ENCODE assay signal across 24 cellular contexts in the genomic region with DNA sequence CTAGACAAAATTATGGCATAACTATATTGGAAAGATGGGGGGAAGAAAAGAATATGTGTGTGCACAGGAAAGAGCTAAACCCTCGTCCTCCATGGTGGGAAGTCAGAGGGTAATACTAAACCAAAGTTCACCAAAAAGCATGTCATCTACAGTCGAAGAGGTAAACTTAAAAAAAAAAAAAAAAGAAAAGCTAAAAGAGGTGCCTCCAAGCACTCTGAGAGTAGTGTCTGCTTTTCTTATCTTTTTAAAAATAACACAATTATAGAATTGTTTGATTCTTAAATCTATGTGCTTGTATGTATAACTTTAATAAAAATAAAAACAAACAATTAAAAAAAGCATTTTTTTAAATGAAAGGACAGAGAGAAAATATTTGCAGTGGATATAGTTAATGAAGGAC.
DNase-seq lines count a peak whose midpoint lies in the region; ATAC-seq, FAIRE-seq and TF ChIP-seq lines count a peak whose summit lies in the region.
"Had no signal": no experiment of that assay in that cellular context is flagged by ENCODE, and none has a peak within 500 bp of the region (broad histone marks: within the 10 kb centered on the region; RNA-seq: fewer than 3 reads in every experiment).

No MANE protein-coding gene starts in this region.

- peak; percentile 32 for FAIRE-seq in kidney (lab: Jason Lieb, UNC)
- FAIRE-seq: A204.1, GM12891, GM19239 had no signal

- H3K27ac ChIP-seq in kidney (ENCODE audit: low read depth in 2 of 2, low read length in 2 of 2): no peak overlapping the region
- H3K27ac ChIP-seq: BLaER1 had no signal

- TF ChIP-seq CTCF in kidney (IDR thresholded peaks at IDR 0.05; ENCODE audit: borderline replicate concordance, extremely low read depth, insufficient read depth) (no peak), omental fat pad (IDR thresholded peaks at IDR 0.05) (no peak)

- no peak overlapping the region for H3K4me3 ChIP-seq in kidney (ENCODE audit: low read length in 2 of 2)
- H3K4me3 ChIP-seq: BLaER1 had no signal

- no peak overlapping the region for H3K9ac ChIP-seq in kidney (ENCODE audit: low read length in 2 of 2)
- H3K9ac ChIP-seq: BLaER1 had no signal

- intact Hi-C loops in kidney (cut with DNase I): no loop called here

- H3K9me3 ChIP-seq in kidney (ENCODE audit: control insufficient read depth in 1 of 2, low read length in 2 of 2): peaks cover 0 to 6% of the 10 kb centered on the region in 2 donors
- H3K9me3 ChIP-seq: BE2C had no signal

- H3K36me3 ChIP-seq in kidney (ENCODE audit: control insufficient read depth in 1 of 2, insufficient read depth in 2 of 2, low read length in 2 of 2): no peaks in the 10 kb centered on the region
- H3K36me3 ChIP-seq: BE2C, BLaER1 had no signal

- ATAC-seq in omental fat pad (ENCODE audit: low FRiP score): no peak
- ATAC-seq in HG03196 (IDR thresholded peaks at IDR 0.05; ENCODE audit: unreplicated experiment): no peak
- ATAC-seq in GM21367 (IDR thresholded peaks at IDR 0.05; ENCODE audit: unreplicated experiment): no peak

- DNase-seq in SK-N-DZ (ENCODE audit: low spot score) (peak; percentile 91), kidney (no peak), omental fat pad (ENCODE audit: low spot score) (no peak)
- DNase-seq: 8988T; ACHN; BE2C; C1 segment of cervical spinal cord; CD4-positive, alpha-beta memory T cell; CD4-positive, CD25-positive, alpha-beta regulatory T cell; CD8-positive, alpha-beta memory T cell; COR-L47; DMS 273 treated with DMSO at 0.1 percent for 48 hours; DMS153; DMS53; DMS79; DND-41; EL; GF-D8 had no signal

- H3K4me1 ChIP-seq in kidney (ENCODE audit: control insufficient read depth in 1 of 2, insufficient read depth in 1 of 2, low read depth in 1 of 2, low read length in 2 of 2): no peaks in the 10 kb centered on the region
- H3K4me1 ChIP-seq: BE2C, BLaER1 had no signal
